ENCODE assay signal across 1 cellular context in genomic region chr1:23562138-23562819, GRCh38.
TF ChIP-seq lines count a peak whose summit lies in the region.

No MANE protein-coding gene starts in this region.

TF ChIP-seq in HepG2, 621 proteins besides CTCF, POLR2A, EP300 and RAD21 (continued from another document and continues in another):
- TF ChIP-seq ZNF225 (CRISPR knock-in tag; IDR thresholded peaks at IDR 0.05) (no peak), HNRNPLL (IDR thresholded peaks at IDR 0.05; ENCODE audit: low read depth, low read length, poor library complexity, severe bottlenecking) (peak; percentile 35), LCORL (IDR thresholded peaks at IDR 0.05) (no peak), LCORL (CRISPR knock-in tag; IDR thresholded peaks at IDR 0.05) (peak; percentile 91), PBX2 (CRISPR knock-in tag; IDR thresholded peaks at IDR 0.05) (no peak), MXD1 (CRISPR knock-in tag; IDR thresholded peaks at IDR 0.05) (no peak), PRDM15 (CRISPR knock-in tag; IDR thresholded peaks at IDR 0.05) (no peak), NFE2L1 (CRISPR knock-in tag; IDR thresholded peaks at IDR 0.05; ENCODE audit: borderline replicate concordance) (no peak), FOXO4 (CRISPR knock-in tag; conservative IDR thresholded peaks at IDR 0.05) (no peak), ZNF570 (CRISPR knock-in tag; IDR thresholded peaks at IDR 0.05; ENCODE audit: borderline replicate concordance) (no peak), ATF3 (CRISPR knock-in tag; IDR thresholded peaks at IDR 0.05) (no peak), ZNF567 (CRISPR knock-in tag; IDR thresholded peaks at IDR 0.05; ENCODE audit: borderline replicate concordance) (no peak), NAIF1 (CRISPR knock-in tag; IDR thresholded peaks at IDR 0.05; ENCODE audit: borderline replicate concordance) (0 out of 2 replicates have a peak, but pooled peaks have one; percentile 36), NONO (IDR thresholded peaks at IDR 0.05) (no peak), NONO (CRISPR knock-in tag; conservative IDR thresholded peaks at IDR 0.05) (peak; percentile 50; the same call in 1 of the 2 replicates), SIN3A (IDR thresholded peaks at IDR 0.05; ENCODE audit: borderline replicate concordance, low read depth, low read length) (peak; percentile 89), FOXA1 (IDR thresholded peaks at IDR 0.05) (peak; percentile 81), FOXA1 (CRISPR knock-in tag; IDR thresholded peaks at IDR 0.05) (peak; percentile 99), ZNF530 (CRISPR knock-in tag; IDR thresholded peaks at IDR 0.05; ENCODE audit: low read depth) (no peak), HNF4G (IDR thresholded peaks at IDR 0.05; ENCODE audit: borderline replicate concordance, low read depth, low read length) (peak; percentile 33; the same call in 1 of the 2 replicates), HNF4G (CRISPR knock-in tag; IDR thresholded peaks at IDR 0.05; ENCODE audit: borderline replicate concordance, low read depth) (no peak), FOXC1 (CRISPR knock-in tag; IDR thresholded peaks at IDR 0.05; ENCODE audit: borderline replicate concordance) (no peak), SP140L (CRISPR knock-in tag; IDR thresholded peaks at IDR 0.05; ENCODE audit: borderline replicate concordance) (no peak), ZNF569 (CRISPR knock-in tag; IDR thresholded peaks at IDR 0.05; ENCODE audit: borderline replicate concordance) (no peak), BATF2 (CRISPR knock-in tag; IDR thresholded peaks at IDR 0.05) (no peak), KIAA2018 (CRISPR knock-in tag; IDR thresholded peaks at IDR 0.05; ENCODE audit: borderline replicate concordance) (no peak), RBM39 (IDR thresholded peaks at IDR 0.05; ENCODE audit: low read depth, low read length, poor library complexity, severe bottlenecking) (no peak), KMT2A (CRISPR knock-in tag; IDR thresholded peaks at IDR 0.05) (no peak), ZNF850 (CRISPR knock-in tag; conservative IDR thresholded peaks at IDR 0.05) (no peak), ZBTB44 (CRISPR knock-in tag; IDR thresholded peaks at IDR 0.05) (no peak), SUZ12 (IDR thresholded peaks at IDR 0.05; ENCODE audit: low read depth, low read length) (no peak), PAWR (CRISPR knock-in tag; IDR thresholded peaks at IDR 0.05; ENCODE audit: borderline replicate concordance) (no peak), GMEB2 (CRISPR knock-in tag; IDR thresholded peaks at IDR 0.05; ENCODE audit: low read depth) (no peak), ZBTB21 (CRISPR knock-in tag; IDR thresholded peaks at IDR 0.05) (peak; percentile 81; the same call in 1 of the 2 replicates), ZBTB10 (CRISPR knock-in tag; IDR thresholded peaks at IDR 0.05; ENCODE audit: borderline replicate concordance) (no peak), SMC3 (IDR thresholded peaks at IDR 0.05; ENCODE audit: low read length) (no peak), SP4 (CRISPR knock-in tag; IDR thresholded peaks at IDR 0.05) (peak; percentile 58; the same call in 1 of the 2 replicates), ZSCAN20 (CRISPR knock-in tag; IDR thresholded peaks at IDR 0.05; ENCODE audit: borderline replicate concordance) (no peak)
